8 cellular contexts compared by ENCODE assay signal in genomic region chr12:45878630-45879255, GRCh38.
DNase-seq lines count a peak whose midpoint lies in the region; ATAC-seq and TF ChIP-seq lines count a peak whose summit lies in the region.

No MANE protein-coding gene starts in this region.

- no peak for DNase-seq in stimulated activated naive CD8-positive, alpha-beta T cell treated with anti-CD3 and anti-CD28 coated beads, Interleukin-15, amount 100 ng/mL, for 72 hours
- DNase-seq in activated CD8-positive, alpha-beta T cell treated with anti-CD3 and anti-CD28 coated beads, Interleukin-2, amount 10 ng/mL, durations not matched to agents 7 days and 5 days, result peak; percentile 35
- DNase-seq in left lung (no peak), uterus (no peak), HUDEP-2 (lab: John Stamatoyannopoulos, UW; ENCODE audit: unreplicated experiment in 76 of 76) (no peak), esophagus squamous epithelium (lab: John Stamatoyannopoulos, UW) (no peak)

- H3K27me3 ChIP-seq in left lung (no peaks in the 10 kb centered on the region), uterus (no peaks in the 10 kb centered on the region), esophagus squamous epithelium (no peaks in the 10 kb centered on the region)

- peaks cover 0 to 11% of the 10 kb centered on the region in 2 donors for H3K4me1 ChIP-seq in left lung
- no peaks in the 10 kb centered on the region for H3K4me1 ChIP-seq in uterus
- H3K4me1 ChIP-seq in esophagus squamous epithelium, result peaks cover 0 to 5% (median 0%) of the 10 kb centered on the region in 3 donors

- TF ChIP-seq POLR2A in uterus (IDR thresholded peaks at IDR 0.05) (no peak), esophagus squamous epithelium (IDR thresholded peaks at IDR 0.05) (no peak)

- H3K27ac Mint-ChIP-seq in stimulated activated naive CD8-positive, alpha-beta T cell treated with anti-CD3 and anti-CD28 coated beads, Interleukin-15, Interleukin-2, amounts not matched to agents 100 ng/mL and 50 ng/mL, for 24 hours, result peak overlapping the region; percentile 51
- H3K27ac Mint-ChIP-seq in stimulated activated naive CD8-positive, alpha-beta T cell treated with anti-CD3 and anti-CD28 coated beads, Interleukin-15, amount 100 ng/mL, for 72 hours, result peak overlapping the region in 1 of 2 donors; percentile 61
- H3K27ac Mint-ChIP-seq in activated CD8-positive, alpha-beta T cell treated with anti-CD3 and anti-CD28 coated beads, Interleukin-2, amount 10 ng/mL, durations not matched to agents 7 days and 5 days, result peak overlapping the region; percentile 31

- H3K36me3 ChIP-seq in left lung (peaks cover 0 to 45% of the 10 kb centered on the region in 2 donors), uterus (no peaks in the 10 kb centered on the region), esophagus squamous epithelium (peaks cover 0 to 68% (median 0%) of the 10 kb centered on the region in 3 donors)

- H3K27ac ChIP-seq in left lung (peak overlapping the region in 1 of 2 donors; percentile 57), uterus (peak overlapping the region; percentile 39 to 77), esophagus squamous epithelium (no peak overlapping the region)

- peaks cover 25% of the 10 kb centered on the region for H3K4me1 Mint-ChIP-seq in stimulated activated naive CD8-positive, alpha-beta T cell treated with anti-CD3 and anti-CD28 coated beads, Interleukin-15, Interleukin-2, amounts not matched to agents 100 ng/mL and 50 ng/mL, for 24 hours (ENCODE audit: low read depth)
- H3K4me1 Mint-ChIP-seq in stimulated activated naive CD8-positive, alpha-beta T cell treated with anti-CD3 and anti-CD28 coated beads, Interleukin-15, amount 100 ng/mL, for 72 hours, result peaks cover 35% of the 10 kb centered on the region
- peaks cover 31% of the 10 kb centered on the region for H3K4me1 Mint-ChIP-seq in activated CD8-positive, alpha-beta T cell treated with anti-CD3 and anti-CD28 coated beads, Interleukin-2, amount 10 ng/mL, durations not matched to agents 7 days and 5 days (ENCODE audit: low read depth)

- no peak for ATAC-seq in stimulated activated naive CD8-positive, alpha-beta T cell treated with anti-CD3 and anti-CD28 coated beads, Interleukin-15, amount 100 ng/mL, for 72 hours
- ATAC-seq in activated CD8-positive, alpha-beta T cell treated with anti-CD3 and anti-CD28 coated beads, Interleukin-2, amount 10 ng/mL, durations not matched to agents 7 days and 5 days, result no peak
- ATAC-seq in left lung (peak; percentile 12), HG02642 (IDR thresholded peaks at IDR 0.05; ENCODE audit: poor library complexity, unreplicated experiment) (no peak)

- H3K9me3 Mint-ChIP-seq in stimulated activated naive CD8-positive, alpha-beta T cell treated with anti-CD3 and anti-CD28 coated beads, Interleukin-15, Interleukin-2, amounts not matched to agents 100 ng/mL and 50 ng/mL, for 24 hours, result peaks cover 5% of the 10 kb centered on the region
- H3K9me3 Mint-ChIP-seq in stimulated activated naive CD8-positive, alpha-beta T cell treated with anti-CD3 and anti-CD28 coated beads, Interleukin-15, amount 100 ng/mL, for 72 hours, result peaks cover 0 to 5% of the 10 kb centered on the region in 2 donors
- peaks cover 8% of the 10 kb centered on the region for H3K9me3 Mint-ChIP-seq in activated CD8-positive, alpha-beta T cell treated with anti-CD3 and anti-CD28 coated beads, Interleukin-2, amount 10 ng/mL, durations not matched to agents 7 days and 5 days (ENCODE audit: insufficient read depth)

- POLR2A ChIA-PET in activated CD8-positive, alpha-beta T cell treated with anti-CD3 and anti-CD28 coated beads, Interleukin-2, amount 10 ng/mL, durations not matched to agents 7 days and 5 days (lab: Charles Lee), result interaction anchor here (0.6 to 1.4 kb wide), 3 partner anchors 104 to 152 kb away, joined by 3 to 5 read pairs (median 3); no protein-coding TSS in a partner anchor

- intact Hi-C loops in left lung (cut with DNase I) (no loop called here), uterus (cut with DNase I; ENCODE audit: low total_unique reads) (no loop called here), esophagus squamous epithelium (cut with DNase I) (no loop called here)

- H3K36me3 Mint-ChIP-seq in stimulated activated naive CD8-positive, alpha-beta T cell treated with anti-CD3 and anti-CD28 coated beads, Interleukin-15, Interleukin-2, amounts not matched to agents 100 ng/mL and 50 ng/mL, for 24 hours (ENCODE audit: low read depth), result peaks cover 82% of the 10 kb centered on the region
- peaks cover 80% of the 10 kb centered on the region for H3K36me3 Mint-ChIP-seq in activated CD8-positive, alpha-beta T cell treated with anti-CD3 and anti-CD28 coated beads, Interleukin-2, amount 10 ng/mL, durations not matched to agents 7 days and 5 days (ENCODE audit: low read depth)

- H3K4me3 ChIP-seq in left lung, result no peak overlapping the region
- H3K4me3 ChIP-seq in uterus, result no peak overlapping the region
- H3K4me3 ChIP-seq in esophagus squamous epithelium, result no peak overlapping the region

- no peak overlapping the region for H3K4me3 Mint-ChIP-seq in stimulated activated naive CD8-positive, alpha-beta T cell treated with anti-CD3 and anti-CD28 coated beads, Interleukin-15, Interleukin-2, amounts not matched to agents 100 ng/mL and 50 ng/mL, for 24 hours
- H3K4me3 Mint-ChIP-seq in stimulated activated naive CD8-positive, alpha-beta T cell treated with anti-CD3 and anti-CD28 coated beads, Interleukin-15, amount 100 ng/mL, for 72 hours, result no peak overlapping the region
- H3K4me3 Mint-ChIP-seq in activated CD8-positive, alpha-beta T cell treated with anti-CD3 and anti-CD28 coated beads, Interleukin-2, amount 10 ng/mL, durations not matched to agents 7 days and 5 days, result no peak overlapping the region

- CTCF ChIA-PET in activated CD8-positive, alpha-beta T cell treated with anti-CD3 and anti-CD28 coated beads, Interleukin-2, amount 10 ng/mL, durations not matched to agents 7 days and 5 days (lab: Charles Lee), result interaction anchor here (0.6 kb wide), 1 partner anchor 75 kb away, joined by 4 read pairs; no protein-coding TSS in a partner anchor

- H3K9me3 ChIP-seq in left lung (no peaks in the 10 kb centered on the region), uterus (no peaks in the 10 kb centered on the region), esophagus squamous epithelium (no peaks in the 10 kb centered on the region)

- H3K27me3 Mint-ChIP-seq in stimulated activated naive CD8-positive, alpha-beta T cell treated with anti-CD3 and anti-CD28 coated beads, Interleukin-15, Interleukin-2, amounts not matched to agents 100 ng/mL and 50 ng/mL, for 24 hours, result no peaks in the 10 kb centered on the region
- no peaks in the 10 kb centered on the region for H3K27me3 Mint-ChIP-seq in stimulated activated naive CD8-positive, alpha-beta T cell treated with anti-CD3 and anti-CD28 coated beads, Interleukin-15, amount 100 ng/mL, for 72 hours
- H3K27me3 Mint-ChIP-seq in activated CD8-positive, alpha-beta T cell treated with anti-CD3 and anti-CD28 coated beads, Interleukin-2, amount 10 ng/mL, durations not matched to agents 7 days and 5 days (ENCODE audit: low read depth), result no peaks in the 10 kb centered on the region

- no peak for TF ChIP-seq CTCF in left lung (IDR thresholded peaks at IDR 0.05)
- no peak for TF ChIP-seq CTCF in uterus (IDR thresholded peaks at IDR 0.05)
- no peak for TF ChIP-seq CTCF in esophagus squamous epithelium (IDR thresholded peaks at IDR 0.05)

- 57 to 65% methylated on average over 8 of the region's 8 CpGs for WGBS in esophagus squamous epithelium, 2 donors

Comparison
In these comparisons a context has a peak if more than half of its experiments do, and no peak if none do; other contexts are left out.
1. H3K27ac ChIP-seq: peak in uterus (2 of 2); none in esophagus squamous epithelium (0 of 4).